Comparison of ENCODE assay signal across 9 cellular contexts in the genomic region with DNA sequence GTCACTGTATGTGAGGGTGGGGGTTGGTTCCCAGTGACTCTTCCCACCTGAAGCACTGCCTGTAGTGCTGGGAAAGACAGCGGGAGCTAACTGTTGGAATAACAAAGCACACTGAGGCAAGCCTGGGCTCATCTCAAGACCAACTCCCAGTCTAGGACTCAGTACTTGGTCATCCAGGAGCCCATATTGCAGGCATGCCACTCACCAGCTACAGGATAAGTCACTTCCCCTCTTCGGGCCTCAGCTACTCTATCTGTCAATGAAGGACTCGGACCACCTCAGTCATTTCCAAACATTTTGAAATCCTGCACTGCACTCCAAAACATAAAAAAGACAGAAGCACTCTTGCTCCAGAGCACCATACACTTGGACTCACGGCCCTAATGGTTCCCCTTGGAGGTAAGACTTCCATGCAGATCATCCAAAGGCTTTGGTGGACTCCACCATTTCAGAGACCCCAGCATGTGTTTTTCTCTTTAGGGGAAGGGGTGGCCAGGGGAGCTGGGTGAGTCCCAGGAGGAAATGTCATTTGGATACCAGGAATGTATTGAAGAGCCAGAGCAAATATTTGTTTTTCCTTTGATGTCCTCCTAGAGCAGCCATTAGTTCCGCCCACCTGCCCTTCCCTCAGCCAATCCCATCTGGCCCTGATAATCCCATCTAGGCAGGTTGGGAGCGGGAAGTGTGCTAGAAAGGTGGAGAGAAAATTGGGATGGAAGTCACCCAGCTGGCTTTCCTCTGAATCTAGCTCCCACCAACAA. TPM values are rescaled to one million over a fixed set of nuclear protein-coding genes. Genes with fewer than 3 reads are reported as not detected.
DNase-seq lines count a peak whose midpoint lies in the region; ATAC-seq and FAIRE-seq lines count a peak whose summit lies in the region.
"Had no signal": no experiment of that assay in that cellular context is flagged by ENCODE, and none has a peak within 500 bp of the region (broad histone marks: within the 10 kb centered on the region; RNA-seq: fewer than 3 reads in every experiment).

No MANE protein-coding gene starts in this region.

- peak overlapping the region; percentile 14 for H3K4me3 Mint-ChIP-seq in activated CD4-positive, alpha-beta memory T cell treated with anti-CD3 and anti-CD28 coated beads for 36 hours

- CTCF ChIA-PET in activated CD4-positive, alpha-beta memory T cell treated with anti-CD3 and anti-CD28 coated beads for 36 hours (lab: Charles Lee) = interaction anchor here (1.1 to 28.8 kb wide), 6 partner anchors 17 to 274 kb away, joined by 3 to 1370 read pairs (median 5); no protein-coding TSS in a partner anchor

- WGBS in HUES64 = 63% methylated on average over 4 of the region's 6 CpGs

- H3K4me3 ChIP-seq in HUES64 (ENCODE audit: low read length) = peak overlapping the region; percentile 93

- H3K4me1 Mint-ChIP-seq in activated CD4-positive, alpha-beta memory T cell treated with anti-CD3 and anti-CD28 coated beads for 36 hours (ENCODE audit: low read depth) = peaks cover 74% of the 10 kb centered on the region

- FAIRE-seq in GM19239 (lab: Jason Lieb, UNC) = no peak

- peak overlapping the region; percentile 16; the same call in 1 of the 2 replicates for H3K27ac ChIP-seq in HUES64 (ENCODE audit: low read depth, low read length)

- H3K36me3 ChIP-seq in HUES64 (ENCODE audit: insufficient read depth, low read length) = no peaks in the 10 kb centered on the region

- H3K36me3 Mint-ChIP-seq in activated CD4-positive, alpha-beta memory T cell treated with anti-CD3 and anti-CD28 coated beads for 36 hours = no peaks in the 10 kb centered on the region

- peak; percentile 52 for DNase-seq in 8988T
- no peak for DNase-seq in activated CD4-positive, alpha-beta memory T cell treated with anti-CD3 and anti-CD28 coated beads for 36 hours
- DNase-seq in left colon = peak; percentile 64 to 70
- DNase-seq in GM19239 (ENCODE audit: insufficient read length, low spot score) = no peak
- DNase-seq in dedifferentiated amniotic fluid mesenchymal stem cell (ENCODE audit: extremely low spot score) = no peak

- POLR2A ChIA-PET in activated CD4-positive, alpha-beta memory T cell treated with anti-CD3 and anti-CD28 coated beads for 36 hours (lab: Charles Lee) = interaction anchor here (3.2 kb wide), 1 partner anchor 31 kb away, joined by 19 read pairs; no protein-coding TSS in a partner anchor

- no peaks in the 10 kb centered on the region for H3K9me3 ChIP-seq in HUES64 (ENCODE audit: insufficient read depth, low read depth, low read length)

- no peaks in the 10 kb centered on the region for H3K27me3 ChIP-seq in HUES64 (ENCODE audit: insufficient read depth, low read length)

- no peaks in the 10 kb centered on the region for H3K27me3 Mint-ChIP-seq in activated CD4-positive, alpha-beta memory T cell treated with anti-CD3 and anti-CD28 coated beads for 36 hours

- intact Hi-C loops in activated CD4-positive, alpha-beta memory T cell treated with anti-CD3 and anti-CD28 coated beads for 36 hours (cut with micrococcal nuclease) = loop anchor here (2.0 to 10.0 kb wide), 3 partner anchors 90 to 456 kb away; a partner anchor contains a TSS
- intact Hi-C loops in left colon (cut with DNase I, micrococcal nuclease) = no loop called here

- ATAC-seq in left colon (peak; percentile 29), GM18861 (IDR thresholded peaks at IDR 0.05; ENCODE audit: unreplicated experiment) (no peak), GM21576 (IDR thresholded peaks at IDR 0.05; ENCODE audit: unreplicated experiment) (no peak)

- no peaks in the 10 kb centered on the region for H3K9me3 Mint-ChIP-seq in activated CD4-positive, alpha-beta memory T cell treated with anti-CD3 and anti-CD28 coated beads for 36 hours

- peak overlapping the region; percentile 49 for H3K27ac Mint-ChIP-seq in activated CD4-positive, alpha-beta memory T cell treated with anti-CD3 and anti-CD28 coated beads for 36 hours

- no peak overlapping the region for H3K9ac ChIP-seq in HUES64 (ENCODE audit: low read depth, low read length)

- peaks cover 54% of the 10 kb centered on the region for H3K4me1 ChIP-seq in HUES64 (ENCODE audit: insufficient read depth, low read length)

RNA-seq across cellular contexts. Expression of a gene that starts 3.1 kb away (rescaled TPM):
- 7.7 TPM for polyA plus RNA-seq in HUES64 (2013, experiment 1 of 2)
- polyA plus RNA-seq in HUES64 (2013, experiment 2 of 2) = 8.7 TPM
- total RNA-seq in activated CD4-positive, alpha-beta memory T cell treated with anti-CD3 and anti-CD28 coated beads for 36 hours = 1 to 10 TPM; 4.4 to 4.5 TPM
- 10 to 100 TPM; 27.7 to 29.2 TPM for total RNA-seq in left colon

RNA-seq across cellular contexts. Expression of a gene that starts 38.3 kb away (rescaled TPM):
- polyA plus RNA-seq in HUES64 (2013, experiment 1 of 2) = 2.1 TPM
- polyA plus RNA-seq in HUES64 (2013, experiment 2 of 2) = 4.4 TPM
- total RNA-seq in activated CD4-positive, alpha-beta memory T cell treated with anti-CD3 and anti-CD28 coated beads for 36 hours = not detected
- total RNA-seq in left colon = under 1 TPM; 0.40 to 0.59 TPM
- total RNA-seq: NCI-H460 had no signal

Comparison
In these comparisons a context has a peak if more than half of its experiments do, and no peak if none do; other contexts are left out.
1. DNase-seq: peak in 8988T (single experiment) and left colon (2 of 2); none in activated CD4-positive, alpha-beta memory T cell treated with anti-CD3 and anti-CD28 coated beads for 36 hours (single experiment), GM19239 (single experiment) and dedifferentiated amniotic fluid mesenchymal stem cell (single experiment).
2. RNA of a gene that starts 3.1 kb away (total RNA-seq): 27.7 to 29.2 TPM in left colon; 4.4 to 4.5 TPM in activated CD4-positive, alpha-beta memory T cell treated with anti-CD3 and anti-CD28 coated beads for 36 hours; every median in the first group is over 4 times any median in the second.